8 cellular contexts compared by ENCODE assay signal in genomic region chr14:20469890-20470858, GRCh38. TPM values are rescaled to one million over a fixed set of nuclear protein-coding genes. Genes with fewer than 3 reads are reported as not detected.
DNase-seq lines count a peak whose midpoint lies in the region; ATAC-seq and TF ChIP-seq lines count a peak whose summit lies in the region.

No MANE protein-coding gene starts in this region.

- H3K9ac ChIP-seq in IMR-90 (ENCODE audit: low read depth, low read length), result peak overlapping the region; percentile 75

- H2AK5ac ChIP-seq in IMR-90 (ENCODE audit: low read depth, low read length), result peak overlapping the region; percentile 57

- peaks cover 7% of the 10 kb centered on the region for H3K9me1 ChIP-seq in IMR-90 (ENCODE audit: insufficient read depth, low read length)

- peak overlapping the region; percentile 58; the same call in 1 of the 2 replicates for H3K27ac ChIP-seq in IMR-90 (ENCODE audit: insufficient read depth, low read length)
- peak overlapping the region; percentile 3 to 93 (median 86) for H3K27ac ChIP-seq in adrenal gland

- no peak overlapping the region; the same call in 1 of the 2 replicates for H3K18ac ChIP-seq in IMR-90 (ENCODE audit: low read depth, low read length)

- H3K4me1 ChIP-seq in IMR-90 (ENCODE audit: control insufficient read depth, insufficient read depth, low read length), result peaks cover 4% of the 10 kb centered on the region; the same call in 1 of the 2 replicates
- peaks cover 8 to 15% of the 10 kb centered on the region in 2 donors for H3K4me1 ChIP-seq in adrenal gland (replicated peaks in 1 of 2)

- TF ChIP-seq RAD21 in IMR-90 (IDR thresholded peaks at IDR 0.05; ENCODE audit: low read length), result no peak

- H3K56ac ChIP-seq in IMR-90 (ENCODE audit: extremely low read depth, insufficient read depth, low read length), result no peak overlapping the region; the same call in 1 of the 2 replicates

- peak overlapping the region; percentile 50 for H2BK5ac ChIP-seq in IMR-90 (ENCODE audit: low read depth, low read length, poor library complexity, severe bottlenecking)

- H3K4me3 ChIP-seq in IMR-90 (ENCODE audit: insufficient read depth, low read depth, low read length) (peak overlapping the region; percentile 88), adrenal gland (peak overlapping the region in 3 of 4 donors; percentile 75 to 83 (median 77))

- H3K4me2 ChIP-seq in IMR-90 (ENCODE audit: low read depth, low read length), result peak overlapping the region; percentile 95

- 0% methylated on average over 1 of the region's 14 CpGs; no CpG with 5 or more reads in 1 of the 2 experiments for WGBS in IMR-90 (ENCODE audit: extremely low coverage in 2 of 2, insufficient read length in 1 of 2), 2 experiments
- 2 to 5% (median 3%) methylated on average over 14 of the region's 14 CpGs for WGBS in adrenal gland, 4 donors

- peak overlapping the region; percentile 53 to 73 for H4K8ac ChIP-seq in IMR-90 (ENCODE audit: low read depth in 2 of 2, low read length in 2 of 2)

- peak overlapping the region; percentile 11; the same call in 1 of the 2 replicates for H4K5ac ChIP-seq in IMR-90 (ENCODE audit: low read depth, low read length)

- 0 out of 3 replicates have a peak overlapping the region, but pooled peaks have one; percentile 3 for H2BK15ac ChIP-seq in IMR-90 (ENCODE audit: low read depth, low read length)

- CTCF ChIA-PET in IMR-90 (lab: Yijun Ruan, JAX), result no interaction called here

- H2AK9ac ChIP-seq in IMR-90 (replicated peaks; ENCODE audit: low read depth, low read length, poor library complexity), result peak overlapping the region; percentile 18

- BruUV-seq in IMR-90 (replicated peaks; lab: Mats Ljungman, UMichigan), result no TSS peak

- H3K36me3 ChIP-seq in IMR-90 (ENCODE audit: control insufficient read depth, insufficient read depth, low read length) (peaks cover 5% of the 10 kb centered on the region), adrenal gland (replicated peaks in 1 of 2) (peaks cover 0 to 26% of the 10 kb centered on the region in 2 donors)

- TF ChIP-seq CTCF in IMR-90 (conservative IDR thresholded peaks at IDR 0.05; ENCODE audit: low read depth, low read length) (no peak), adrenal gland (IDR thresholded peaks at IDR 0.05) (no peak)

- in situ Hi-C loops in IMR-90 (cut with MboI; ENCODE audit: low sequenced_read_pairs), result loop anchor here (25.0 kb wide), 1 partner anchor 617 kb away; the partner anchor contains the start of gene ZNF219

- H4K20me1 ChIP-seq in IMR-90 (ENCODE audit: insufficient read depth, low read length), result no peaks in the 10 kb centered on the region

- TF ChIP-seq POLR2A in IMR-90 (IDR thresholded peaks at IDR 0.05; ENCODE audit: low read depth, low read length), result no peak
- no peak for TF ChIP-seq POLR2A in adrenal gland (IDR thresholded peaks at IDR 0.05)

- H3K23ac ChIP-seq in IMR-90 (ENCODE audit: low read depth, low read length), result peak overlapping the region; percentile 73

- peak overlapping the region; percentile 44; the same call in 1 of the 2 replicates for H2BK120ac ChIP-seq in IMR-90 (ENCODE audit: low read depth, low read length)

- H2AFZ ChIP-seq in IMR-90 (replicated peaks; ENCODE audit: low read length, poor library complexity), result peak overlapping the region; percentile 88

- ATAC-seq in GM21576 (IDR thresholded peaks at IDR 0.05; ENCODE audit: unreplicated experiment) (peak; percentile 28), IMR-90 (ENCODE audit: low read depth) (peak; percentile 40), SK-N-SH treated with all-trans-retinoic acid at 6 μM for 48 hours (peak; percentile 65), left ventricle myocardium superior (peak; percentile 61)

- no peaks in the 10 kb centered on the region for H3K9me3 ChIP-seq in IMR-90 (ENCODE audit: control insufficient read depth, insufficient read depth, low read length)
- no peaks in the 10 kb centered on the region for H3K9me3 ChIP-seq in adrenal gland (replicated peaks in 1 of 3)

- dilution Hi-C loops in IMR-90 (cut with HindIII; ENCODE audit: low sequenced_read_pairs, unreplicated experiment), result no loop called here

- 0 out of 2 replicates have a peak overlapping the region, but pooled peaks have one; percentile 36 for H4K91ac ChIP-seq in IMR-90 (ENCODE audit: insufficient read depth, low read depth, low read length)

- peak; percentile 92 for DNase-seq in Daoy (ENCODE audit: low read depth)
- DNase-seq in IMR-90, result peak; percentile 57
- peak; percentile 29 to 68 (median 54) for DNase-seq in adrenal gland
- DNase-seq in left ventricle myocardium superior, result no peak
- DNase-seq in renal cortical epithelial cell (ENCODE audit: low read depth), result peak; percentile 92
- DNase-seq in 8988T, result no peak

- peaks cover 15 to 17% of the 10 kb centered on the region in 2 experiments for H3K79me1 ChIP-seq in IMR-90 (ENCODE audit: low read depth in 1 of 2, low read length in 2 of 2)

- H3K27me3 ChIP-seq in IMR-90 (ENCODE audit: control insufficient read depth, insufficient read depth, low read length) (no peaks in the 10 kb centered on the region), adrenal gland (no peaks in the 10 kb centered on the region)

- H2BK20ac ChIP-seq in IMR-90 (ENCODE audit: low read depth, low read length), result no peak overlapping the region

- POLR2A ChIA-PET in IMR-90 (lab: Charles Lee; ENCODE audit: unreplicated experiment), result no interaction called here

- peak overlapping the region; percentile 71 for H3K14ac ChIP-seq in IMR-90 (replicated peaks; ENCODE audit: low read depth, low read length)

- intact Hi-C loops in IMR-90 (cut with micrococcal nuclease) (loop anchor here (5.0 kb wide), 1 partner anchor 62 kb away; no protein-coding TSS in a partner anchor), adrenal gland (cut with DNase I) (loop anchor here in 1 of 2 donors (5.0 kb wide), 1 partner anchor 53 kb away; no protein-coding TSS in a partner anchor), left ventricle myocardium superior (cut with micrococcal nuclease) (no loop called here)

- H3K4ac ChIP-seq in IMR-90 (ENCODE audit: low read depth, low read length), result peak overlapping the region; percentile 72

TF ChIP-seq in IMR-90, 13 proteins besides CTCF, POLR2A, EP300 and RAD21:
- no peak for TF ChIP-seq CHD1 (IDR thresholded peaks at IDR 0.05; ENCODE audit: low read depth, low read length)
- peak; percentile 96 for TF ChIP-seq CEBPB (IDR thresholded peaks at IDR 0.05; ENCODE audit: low read depth, low read length)

TF ChIP-seq in SK-N-SH treated with all-trans-retinoic acid at 6 μM for 48 hours, 23 proteins besides CTCF, POLR2A, EP300 and RAD21 (continues in another document):
- TF ChIP-seq RARB (CRISPR knock-in tag; IDR thresholded peaks at IDR 0.05) (no peak), ZNF70 (CRISPR knock-in tag; IDR thresholded peaks at IDR 0.05) (no peak), ESRRG (CRISPR knock-in tag; IDR thresholded peaks at IDR 0.05) (no peak)

RNA-seq across cellular contexts. Expression of gene PNP, which starts 1.0 kb away (rescaled TPM):
- 184 TPM in 2 replicates for total RNA-seq in Daoy (2014; rRNA removed; shearing (Covaris generic))
- total RNA-seq in IMR-90 (2012; rRNA removed) (60.3 and 68.8 TPM in 2 replicates), adrenal gland (10 to 100 TPM in 6 of 8 donors, 1 to 10 TPM in 2; 5.4 to 57.5 (median 17.0) TPM), left ventricle myocardium superior (6.5 TPM), renal cortical epithelial cell (88.2 and 172 TPM in 2 replicates)
- polyA plus RNA-seq in IMR-90 (2012; rRNA removed) (49.0 and 53.4 TPM in 2 replicates), adrenal gland (100 to 1,000 TPM in 1 of 3 donors, 10 to 100 TPM in 2; 14.3 to 101 (median 25.6) TPM)
- 21.6 and 34.3 TPM in 2 replicates for polyA plus RNA-seq in IMR-90 (2012; cell fraction: cytosol; rRNA removed)
- 37.0 and 143 TPM in 2 replicates for polyA plus RNA-seq in IMR-90 (2012; cell fraction: nucleus; rRNA removed; ENCODE audit: low replicate concordance)

RNA-seq across cellular contexts. Expression of gene PIP4P1, which starts 8.9 kb away (rescaled TPM):
- 19.7 and 21.0 TPM in 2 replicates for total RNA-seq in Daoy (2014; rRNA removed; shearing (Covaris generic))
- total RNA-seq in IMR-90 (2012; rRNA removed) (15.0 and 15.2 TPM in 2 replicates), adrenal gland (10 to 100 TPM; 10.6 to 60.1 (median 25.6) TPM), left ventricle myocardium superior (17.7 TPM), renal cortical epithelial cell (14.9 and 23.1 TPM in 2 replicates)
- polyA plus RNA-seq in IMR-90 (2012; rRNA removed) (27.2 and 27.8 TPM in 2 replicates), adrenal gland (10 to 100 TPM; 31.9 to 37.6 (median 36.3) TPM)
- polyA plus RNA-seq in IMR-90 (2012; cell fraction: cytosol; rRNA removed), result 13.3 and 24.4 TPM in 2 replicates
- 70.6 and 153 TPM in 2 replicates for polyA plus RNA-seq in IMR-90 (2012; cell fraction: nucleus; rRNA removed; ENCODE audit: low replicate concordance)

RNA-seq across cellular contexts. Expression of gene APEX1, which starts 15.1 kb away (rescaled TPM):
- total RNA-seq in Daoy (2014; rRNA removed; shearing (Covaris generic)), result 63.0 and 110 TPM in 2 replicates
- total RNA-seq in IMR-90 (2012; rRNA removed) (125 and 141 TPM in 2 replicates), adrenal gland (100 to 1,000 TPM; 147 to 206 (median 166) TPM), left ventricle myocardium superior (68.2 TPM), renal cortical epithelial cell (66.0 and 73.5 TPM in 2 replicates)
- polyA plus RNA-seq in IMR-90 (2012; rRNA removed) (241 and 242 TPM in 2 replicates), adrenal gland (100 to 1,000 TPM in 2 of 3 donors, 10 to 100 TPM in 1; 94.1 to 304 (median 125) TPM)
- polyA plus RNA-seq in IMR-90 (2012; cell fraction: cytosol; rRNA removed), result 115 and 191 TPM in 2 replicates
- 85.5 and 208 TPM in 2 replicates for polyA plus RNA-seq in IMR-90 (2012; cell fraction: nucleus; rRNA removed; ENCODE audit: low replicate concordance)

RNA-seq across cellular contexts. Expression of gene OSGEP, which starts 15.6 kb away (rescaled TPM):
- total RNA-seq in Daoy (2014; rRNA removed; shearing (Covaris generic)), result 79.5 and 87.9 TPM in 2 replicates
- total RNA-seq in IMR-90 (2012; rRNA removed) (32.4 and 38.0 TPM in 2 replicates), adrenal gland (10 to 100 TPM; 25.0 to 57.2 (median 33.7) TPM), left ventricle myocardium superior (15.3 TPM), renal cortical epithelial cell (22.9 and 60.1 TPM in 2 replicates)
- polyA plus RNA-seq in IMR-90 (2012; rRNA removed) (23.1 and 24.7 TPM in 2 replicates), adrenal gland (100 to 1,000 TPM in 2 of 3 donors, 10 to 100 TPM in 1; 31.8 to 102 (median 102) TPM)
- 34.4 and 36.2 TPM in 2 replicates for polyA plus RNA-seq in IMR-90 (2012; cell fraction: cytosol; rRNA removed)
- 144 and 145 TPM in 2 replicates for polyA plus RNA-seq in IMR-90 (2012; cell fraction: nucleus; rRNA removed; ENCODE audit: low replicate concordance)

RNA-seq across cellular contexts. Expression of gene KLHL33, which starts 34.2 kb away (rescaled TPM):
- not detected in 2 replicates for total RNA-seq in Daoy (2014; rRNA removed; shearing (Covaris generic))
- total RNA-seq in IMR-90 (2012; rRNA removed) (under 0.01 TPM in 2 replicates), adrenal gland (under 1 TPM in 7 of 8 donors, not detected in 1; 0.18 to 0.95 (median 0.41) TPM), left ventricle myocardium superior (0.77 TPM), renal cortical epithelial cell (not detected in 2 replicates)
- polyA plus RNA-seq in IMR-90 (2012; rRNA removed) (0.03 TPM in 2 replicates), adrenal gland (under 1 TPM; 0.13 to 0.64 (median 0.17) TPM)
- polyA plus RNA-seq in IMR-90 (2012; cell fraction: cytosol; rRNA removed), result 0.01 and 0.03 TPM in 2 replicates
- polyA plus RNA-seq in IMR-90 (2012; cell fraction: nucleus; rRNA removed; ENCODE audit: low replicate concordance), result 0.16 and 0.22 TPM in 2 replicates

Comparison
In these comparisons a context has a peak if more than half of its experiments do, and no peak if none do; other contexts are left out.
1. DNase-seq: peak in Daoy (single experiment), IMR-90 (single experiment), adrenal gland (7 of 7) and renal cortical epithelial cell (single experiment); none in left ventricle myocardium superior (single experiment) and 8988T (single experiment).
2. Peak in every context shown above with its lines, with median percentiles within 50 percentile points of each other: ATAC-seq.